In genomic region chr16:53549970-53550406, GRCh38 we compare ENCODE assay signal across 8 cellular contexts. TPM values are rescaled to one million over a fixed set of nuclear protein-coding genes. Genes with fewer than 3 reads are reported as not detected.
DNase-seq lines count a peak whose midpoint lies in the region; ATAC-seq and TF ChIP-seq lines count a peak whose summit lies in the region.

No MANE protein-coding gene starts in this region.

- intact Hi-C loops in CD4-positive, alpha-beta memory T cell (cut with micrococcal nuclease) = no loop called here
- intact Hi-C loops in stomach (cut with DNase I; ENCODE audit: low total_unique reads) = no loop called here

- H3K27ac ChIP-seq in CD4-positive, alpha-beta memory T cell (ENCODE audit: low read depth, low read length) = no peak overlapping the region
- H3K27ac ChIP-seq in stomach = no peak overlapping the region

- no peaks in the 10 kb centered on the region for H3K36me3 ChIP-seq in CD4-positive, alpha-beta memory T cell (ENCODE audit: insufficient read depth, low read length)
- H3K36me3 ChIP-seq in stomach = no peaks in the 10 kb centered on the region

- TF ChIP-seq POLR2A in erythroblast (IDR thresholded peaks at IDR 0.05; ENCODE audit: low read length) (no peak), stomach (IDR thresholded peaks at IDR 0.05) (no peak)

- H3K27me3 ChIP-seq in CD4-positive, alpha-beta memory T cell (ENCODE audit: insufficient read depth, low read length) = no peaks in the 10 kb centered on the region
- H3K27me3 ChIP-seq in stomach = peaks cover 0 to 36% (median 4%) of the 10 kb centered on the region in 3 donors

- peaks cover 37% of the 10 kb centered on the region for H3K4me1 ChIP-seq in CD4-positive, alpha-beta memory T cell (ENCODE audit: insufficient read depth, low read length)
- peaks cover 0 to 11% (median 5%) of the 10 kb centered on the region in 4 donors for H3K4me1 ChIP-seq in stomach

- H3K4me1 Mint-ChIP-seq in CD4-positive, alpha-beta memory T cell = peaks cover 16 to 41% (median 29%) of the 10 kb centered on the region in 4 donors
- H3K4me1 Mint-ChIP-seq in naive thymus-derived CD8-positive, alpha-beta T cell = peaks cover 15 to 25% (median 21%) of the 10 kb centered on the region in 4 donors

- no peak for TF ChIP-seq EP300 in stomach (IDR thresholded peaks at IDR 0.05)

- POLR2A ChIA-PET in CD4-positive, alpha-beta memory T cell (lab: Charles Lee; ENCODE audit: partially characterized antibody) = interaction anchor here (1.0 to 1.9 kb wide), 3 partner anchors 13 to 288 kb away, joined by 3 to 6 read pairs (median 3); no protein-coding TSS in a partner anchor
- POLR2A ChIA-PET in naive thymus-derived CD8-positive, alpha-beta T cell (lab: Charles Lee) = interaction anchor here (0.6 kb wide), 1 partner anchor 41 kb away, joined by 3 read pairs; no protein-coding TSS in a partner anchor

- H3K36me3 Mint-ChIP-seq in CD4-positive, alpha-beta memory T cell = no peaks in the 10 kb centered on the region
- no peaks in the 10 kb centered on the region for H3K36me3 Mint-ChIP-seq in naive thymus-derived CD8-positive, alpha-beta T cell

- CTCF ChIA-PET in CD4-positive, alpha-beta memory T cell (lab: Charles Lee; ENCODE audit: partially characterized antibody) = interaction anchor here (0.5 to 3.3 kb wide), 28 partner anchors 9 to 1915 kb away, joined by 3 to 16 read pairs (median 3); no protein-coding TSS in a partner anchor

- peak; percentile 84 for ATAC-seq in GM19395 (IDR thresholded peaks at IDR 0.05; ENCODE audit: unreplicated experiment)
- peak; percentile 54 to 65 for ATAC-seq in naive thymus-derived CD8-positive, alpha-beta T cell

- 0 to 2% (median 1%) methylated on average over 13 of the region's 13 CpGs for WGBS in stomach, 5 donors

- no peaks in the 10 kb centered on the region for H3K9me3 Mint-ChIP-seq in CD4-positive, alpha-beta memory T cell
- no peaks in the 10 kb centered on the region for H3K9me3 Mint-ChIP-seq in naive thymus-derived CD8-positive, alpha-beta T cell

- no peak overlapping the region for H3K4me3 ChIP-seq in CD4-positive, alpha-beta memory T cell (ENCODE audit: low read length in 2 of 2)
- H3K4me3 ChIP-seq in stomach = no peak overlapping the region

- DNase-seq in CD4-positive, alpha-beta memory T cell = peak; percentile 50 to 59 (median 57)
- DNase-seq in HS-5 (ENCODE audit: low read depth) (peak; percentile 48), NOMO-1 treated with DMSO at 0.1 percent for 48 hours (lab: John Stamatoyannopoulos, UW; ENCODE audit: unreplicated experiment) (peak; percentile 84), erythroblast (lab: John Stamatoyannopoulos, UW) (peak; percentile 32 to 48), stomach (peak; percentile 57)
- DNase-seq in activated CD8-positive, alpha-beta memory T cell treated with anti-CD3 and anti-CD28 coated beads, Interleukin-2, amount 50 U/mL, for 4 hours = peak; percentile 40
- DNase-seq in naive thymus-derived CD8-positive, alpha-beta T cell = peak; percentile 12 to 71 (median 46)

- no peaks in the 10 kb centered on the region for H3K9me3 ChIP-seq in CD4-positive, alpha-beta memory T cell (ENCODE audit: control insufficient read depth in 1 of 2, low read length in 2 of 2)
- no peaks in the 10 kb centered on the region for H3K9me3 ChIP-seq in stomach

- H3K27ac Mint-ChIP-seq in CD4-positive, alpha-beta memory T cell = no peak overlapping the region
- H3K27ac Mint-ChIP-seq in naive thymus-derived CD8-positive, alpha-beta T cell = peak overlapping the region in 2 of 10 donors; percentile 25 to 64

- peak overlapping the region in 1 of 8 donors; percentile 4 for H3K4me3 Mint-ChIP-seq in CD4-positive, alpha-beta memory T cell
- no peak overlapping the region for H3K4me3 Mint-ChIP-seq in naive thymus-derived CD8-positive, alpha-beta T cell

- H3K27me3 Mint-ChIP-seq in CD4-positive, alpha-beta memory T cell = peaks cover 0 to 2% of the 10 kb centered on the region in 2 donors
- peaks cover 9 to 44% (median 28%) of the 10 kb centered on the region in 5 donors for H3K27me3 Mint-ChIP-seq in naive thymus-derived CD8-positive, alpha-beta T cell

- TF ChIP-seq CTCF in stomach (IDR thresholded peaks at IDR 0.05) = peak in 5 of 7 experiments; percentile 44 to 72 (median 47)

RNA-seq across cellular contexts. Expression of gene AKTIP, which starts 47.0 kb away (rescaled TPM):
- 100 to 1,000 TPM in 1 of 2 experiments, 10 to 100 TPM in 1; 97.4 to 103 TPM for total RNA-seq in CD4-positive, alpha-beta memory T cell
- polyA plus RNA-seq in CD4-positive, alpha-beta memory T cell = 10 to 100 TPM; 61.2 to 75.3 TPM
- total RNA-seq in naive thymus-derived CD8-positive, alpha-beta T cell = 100 to 1,000 TPM; 155 to 159 TPM
- polyA plus RNA-seq in naive thymus-derived CD8-positive, alpha-beta T cell = 100 to 1,000 TPM in 2 of 3 donors, 10 to 100 TPM in 1; 60.3 to 124 (median 114) TPM
- 10 to 100 TPM; 15.2 to 34.9 (median 22.7) TPM for total RNA-seq in stomach
- 10 to 100 TPM; 12.5 to 16.3 (median 13.8) TPM for polyA plus RNA-seq in stomach
